ENCODE assay signal across 15 cellular contexts in genomic region chr12:27094726-27095125, GRCh38. TPM values are rescaled to one million over a fixed set of nuclear protein-coding genes. Genes with fewer than 3 reads are reported as not detected.
DNase-seq lines count a peak whose midpoint lies in the region; ATAC-seq lines count a peak whose summit lies in the region.
"Had no signal": no experiment of that assay in that cellular context is flagged by ENCODE, and none has a peak within 500 bp of the region (broad histone marks: within the 10 kb centered on the region; RNA-seq: fewer than 3 reads in every experiment).

No MANE protein-coding gene starts in this region.

- no peaks in the 10 kb centered on the region for H3K36me3 ChIP-seq in esophagus (ENCODE audit: control insufficient read depth in 2 of 2, insufficient read depth in 2 of 2, low read length in 1 of 2)
- H3K36me3 ChIP-seq: cardiac muscle cell, vagina had no signal

- WGBS in esophagus, 2 donors = 46 to 57% methylated on average over 3 of the region's 3 CpGs

- no peaks in the 10 kb centered on the region for H3K27me3 ChIP-seq in esophagus (ENCODE audit: control insufficient read depth in 1 of 2, insufficient read depth in 2 of 2, low read length in 2 of 2)
- H3K27me3 ChIP-seq: vagina had no signal

- H3K4me3 ChIP-seq in esophagus (ENCODE audit: low read depth in 1 of 2, low read length in 2 of 2) = no peak overlapping the region
- H3K4me3 ChIP-seq: cardiac muscle cell, vagina had no signal

- no peaks in the 10 kb centered on the region for H3K4me1 ChIP-seq in esophagus (ENCODE audit: control insufficient read depth in 2 of 2, insufficient read depth in 2 of 2, low read length in 1 of 2)
- H3K4me1 ChIP-seq: vagina had no signal

- H3K27ac ChIP-seq in esophagus (ENCODE audit: low read depth in 2 of 2, low read length in 1 of 2) = peak overlapping the region; percentile 56 to 57
- H3K27ac ChIP-seq: cardiac muscle cell, vagina had no signal

- DNase-seq in DMS 273 treated with DMSO at 0.1 percent for 48 hours (lab: John Stamatoyannopoulos, UW) (no peak), C1 segment of cervical spinal cord (lab: John Stamatoyannopoulos, UW) (no peak), kidney glomerular epithelial cell (lab: John Stamatoyannopoulos, UW) (no peak)
- DNase-seq in activated CD4-positive, alpha-beta T cell treated with anti-CD3 and anti-CD28 coated beads for 4 hours = no peak
- DNase-seq: activated CD4-positive, alpha-beta T cell treated with anti-CD3 and anti-CD28 coated beads for 1 hour; HFFc6; NCI-H2171; SHP77 treated with DMSO at 0.1 percent for 48 hours had no signal

- ATAC-seq in GM18511 (IDR thresholded peaks at IDR 0.05; ENCODE audit: unreplicated experiment) (peak; percentile 87), GM21447 (IDR thresholded peaks at IDR 0.05; ENCODE audit: unreplicated experiment) (peak; percentile 94), HG03342 (IDR thresholded peaks at IDR 0.05; ENCODE audit: unreplicated experiment) (peak; percentile 74)

- H3K9me3 ChIP-seq in esophagus (ENCODE audit: control insufficient read depth in 2 of 2, insufficient read depth in 1 of 2, low read depth in 1 of 2, low read length in 1 of 2) = no peaks in the 10 kb centered on the region
- H3K9me3 ChIP-seq: vagina had no signal

RNA-seq across cellular contexts. Expression of gene C12orf71, which starts 12.3 kb away (rescaled TPM):
- polyA plus RNA-seq in esophagus = not detected
- polyA plus RNA-seq: cardiac muscle cell, fibroblast of lung had no signal
